Comparison of ENCODE assay signal across 2 cellular contexts in the genomic region with DNA sequence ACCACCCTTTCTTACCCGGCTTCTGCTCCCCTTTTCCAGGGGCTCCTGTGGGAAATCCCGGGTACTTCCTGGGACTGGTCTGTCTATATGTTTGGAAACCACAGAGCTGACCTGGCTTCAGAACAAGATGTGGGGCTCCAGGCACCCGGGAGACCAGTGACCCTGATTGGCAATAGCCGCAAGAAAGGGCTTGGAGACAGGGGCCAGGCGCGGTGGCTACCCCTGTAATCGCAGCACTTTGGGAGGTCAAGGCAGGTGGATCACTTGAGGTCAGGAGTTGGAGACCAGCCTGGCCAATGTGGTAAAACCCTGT.
TF ChIP-seq lines count a peak whose summit lies in the region.

No MANE protein-coding gene starts in this region.

TF ChIP-seq in H1, 55 proteins besides CTCF, POLR2A, EP300 and RAD21:
- TF ChIP-seq KDM5A (IDR thresholded peaks at IDR 0.05; ENCODE audit: low read length): no peak
- TF ChIP-seq SIN3A (conservative IDR thresholded peaks at IDR 0.05 in 1 of 2, IDR thresholded peaks at IDR 0.05 in 1 of 2; ENCODE audit: low read depth in 1 of 2, low read length in 2 of 2): no peak
- TF ChIP-seq BRCA1 (IDR thresholded peaks at IDR 0.05; ENCODE audit: low read depth, low read length): no peak
- TF ChIP-seq CREB1 (IDR thresholded peaks at IDR 0.05): no peak
- no peak for TF ChIP-seq CEBPB (IDR thresholded peaks at IDR 0.05; ENCODE audit: low read depth, low read length)
- no peak for TF ChIP-seq SIX5 (IDR thresholded peaks at IDR 0.05; ENCODE audit: low read depth, low read length)
- TF ChIP-seq YY1 (IDR thresholded peaks at IDR 0.05; ENCODE audit: low read depth, low read length): no peak
- no peak for TF ChIP-seq TBP (IDR thresholded peaks at IDR 0.05; ENCODE audit: low read depth, low read length)
- no peak for TF ChIP-seq KDM1A (IDR thresholded peaks at IDR 0.05; ENCODE audit: borderline replicate concordance, low read length)
- no peak for TF ChIP-seq SP2 (IDR thresholded peaks at IDR 0.05; ENCODE audit: low read length)
TF ChIP-seq in H1: peak in this region for 0.

TF ChIP-seq in neural cell, 6 proteins besides CTCF, POLR2A, EP300 and RAD21:
- TF ChIP-seq SMC3 (conservative IDR thresholded peaks at IDR 0.05; ENCODE audit: poor library complexity): no peak
- no peak for TF ChIP-seq MXI1 (conservative IDR thresholded peaks at IDR 0.05; ENCODE audit: poor library complexity, severe bottlenecking)
- TF ChIP-seq REST (IDR thresholded peaks at IDR 0.05; ENCODE audit: borderline replicate concordance): no peak
- no peak for TF ChIP-seq POLR2AphosphoS5 (IDR thresholded peaks at IDR 0.05)
- TF ChIP-seq EZH2 (IDR thresholded peaks at IDR 0.05; ENCODE audit: borderline replicate concordance, insufficient read depth, low read length, poor library complexity, severe bottlenecking): no peak
- TF ChIP-seq TAF1 (IDR thresholded peaks at IDR 0.05; ENCODE audit: low read depth): no peak
